Comparison of ENCODE assay signal across 16 cellular contexts in genomic region chr10:50393784-50394183, GRCh38.
DNase-seq lines count a peak whose midpoint lies in the region; ATAC-seq and TF ChIP-seq lines count a peak whose summit lies in the region.
"Had no signal": no experiment of that assay in that cellular context is flagged by ENCODE, and none has a peak within 500 bp of the region (broad histone marks: within the 10 kb centered on the region; RNA-seq: fewer than 3 reads in every experiment).

No MANE protein-coding gene starts in this region.

- H3F3A ChIP-seq in GM23248 (ENCODE audit: insufficient read depth) = peaks cover 10% of the 10 kb centered on the region; the same call in 1 of the 2 replicates

- peak; percentile 66 for ATAC-seq in SK-N-SH treated with all-trans-retinoic acid at 6 μM for 48 hours
- peak; percentile 33 for ATAC-seq in esophagus mucosa
- ATAC-seq: gastroesophageal sphincter had no signal

- no peaks in the 10 kb centered on the region for H3K79me1 ChIP-seq in trophoblast cell (ENCODE audit: low read length)

- no peak overlapping the region for H3K4me3 ChIP-seq in GM23248
- no peak overlapping the region for H3K4me3 ChIP-seq in trophoblast cell (ENCODE audit: low read depth, low read length)
- H3K4me3 ChIP-seq: BLaER1 treated with 17β-estradiol and CSF1 and Interleukin-3, amounts not matched to agents 10 nM and 100 nM; gastroesophageal sphincter had no signal

- in situ Hi-C loops in GM23248 (cut with MboI) = no loop called here

- H3K27ac ChIP-seq in GM23248 (no peak overlapping the region), trophoblast cell (ENCODE audit: low read depth, low read length) (peak overlapping the region; percentile 9)
- H3K27ac ChIP-seq: BLaER1 treated with 17β-estradiol and CSF1 and Interleukin-3, amounts not matched to agents 10 nM and 100 nM; gastroesophageal sphincter had no signal

- H3K36me3 ChIP-seq in GM23248 (ENCODE audit: low read depth) (no peaks in the 10 kb centered on the region), trophoblast cell (ENCODE audit: control insufficient read depth in 1 of 2, insufficient read depth in 2 of 2, low read length in 2 of 2) (no peaks in the 10 kb centered on the region)
- H3K36me3 ChIP-seq: gastroesophageal sphincter had no signal

- no peak overlapping the region for H3K23ac ChIP-seq in trophoblast cell (ENCODE audit: low read length)

- H3K9ac ChIP-seq in GM23248 = no peak overlapping the region
- H3K9ac ChIP-seq in trophoblast cell (ENCODE audit: low read length) = no peak overlapping the region
- H3K9ac ChIP-seq: BLaER1 treated with 17β-estradiol and CSF1 and Interleukin-3, amounts not matched to agents 10 nM and 100 nM had no signal

- H3K4me2 ChIP-seq in GM23248 (ENCODE audit: unreplicated experiment) = no peak overlapping the region
- no peak overlapping the region for H3K4me2 ChIP-seq in trophoblast cell (ENCODE audit: low read length)

- H4K12ac ChIP-seq in trophoblast cell (ENCODE audit: low read depth, low read length) = no peak overlapping the region

- no peak overlapping the region for H2BK5ac ChIP-seq in trophoblast cell (ENCODE audit: low read depth, low read length, poor library complexity)

- no peak overlapping the region for H3K18ac ChIP-seq in trophoblast cell (ENCODE audit: low read length)

- WGBS in GM23248 (ENCODE audit: low coverage in 1 of 2, low lambda C conversion rate in 2 of 2, missing lambda C conversion rate in 2 of 2), 2 experiments = 64 to 79% methylated on average over 2 of the region's 2 CpGs
- no CpG with 5 or more reads among the region's 2 CpGs for WGBS in trophoblast cell (ENCODE audit: extremely low coverage, insufficient coverage, insufficient read length)

- H4K8ac ChIP-seq in trophoblast cell (ENCODE audit: low read depth, low read length) = no peak overlapping the region

- no peak overlapping the region for H4K91ac ChIP-seq in trophoblast cell (ENCODE audit: low read depth, low read length)

- peaks cover 9% of the 10 kb centered on the region; the same call in 1 of the 2 replicates for H4K20me1 ChIP-seq in GM23248 (ENCODE audit: insufficient read depth)

- no peak overlapping the region for H3K14ac ChIP-seq in trophoblast cell (ENCODE audit: low read length)

- H3K79me2 ChIP-seq in GM23248 (ENCODE audit: insufficient read depth) (peaks cover 86% of the 10 kb centered on the region), trophoblast cell (ENCODE audit: control insufficient read depth, insufficient read depth, low read length, poor library complexity) (no peaks in the 10 kb centered on the region)

- DNase-seq in GM23248 = peak; percentile 53
- DNase-seq in trophoblast cell = peak in 1 of 2 donors; percentile 48
- DNase-seq in mesenteric fat pad (ENCODE audit: low spot score) = no peak
- no peak for DNase-seq in T-helper 1 cell
- no peak for DNase-seq in DMS 273 treated with DMSO at 0.1 percent for 48 hours (lab: John Stamatoyannopoulos, UW)
- no peak for DNase-seq in RPMI8226
- DNase-seq: activated T-cell treated with anti-CD3 and anti-CD28 coated beads, Interleukin-2, amount 50 U/mL, for 48 hours; aorta; islet precursor cell; NCI-H1105; NCI-H345; stimulated activated CD4-positive, alpha-beta T cell treated with anti-CD3 and anti-CD28 coated beads, Interleukin-2, amount 100 ng/mL, for 48 hours had no signal

- no peak overlapping the region for H3K4ac ChIP-seq in trophoblast cell (ENCODE audit: low read depth, low read length)

- H3K9me3 ChIP-seq in GM23248 (ENCODE audit: low read depth) (no peaks in the 10 kb centered on the region), trophoblast cell (ENCODE audit: insufficient read depth, low read depth, low read length) (no peaks in the 10 kb centered on the region)
- H3K9me3 ChIP-seq: BLaER1 treated with 17β-estradiol and CSF1 and Interleukin-3, amounts not matched to agents 10 nM and 100 nM; gastroesophageal sphincter had no signal

- no peak overlapping the region for H2BK12ac ChIP-seq in trophoblast cell (ENCODE audit: low read length)

- H3K9me2 ChIP-seq in GM23248 (ENCODE audit: insufficient read depth) = no peaks in the 10 kb centered on the region

- no peak overlapping the region for H2BK120ac ChIP-seq in trophoblast cell (ENCODE audit: insufficient read depth, low read length, poor library complexity)

- H3K27me3 ChIP-seq in GM23248 (replicated peaks; ENCODE audit: insufficient read depth) = no peaks in the 10 kb centered on the region
- H3K27me3 ChIP-seq in trophoblast cell (ENCODE audit: insufficient read depth, low read length) = no peaks in the 10 kb centered on the region
- H3K27me3 ChIP-seq: BLaER1 treated with 17β-estradiol and CSF1 and Interleukin-3, amounts not matched to agents 10 nM and 100 nM; gastroesophageal sphincter had no signal

- H2AFZ ChIP-seq in GM23248 = no peak overlapping the region
- no peak overlapping the region for H2AFZ ChIP-seq in trophoblast cell (ENCODE audit: insufficient read depth, low read length, poor library complexity)

- H3K4me1 ChIP-seq in GM23248 (ENCODE audit: insufficient read depth) (peaks cover 39% of the 10 kb centered on the region), trophoblast cell (ENCODE audit: control insufficient read depth in 1 of 2, insufficient read depth in 2 of 2, low read length in 2 of 2) (peaks cover 0 to 9% of the 10 kb centered on the region in 2 experiments)

- H2AK5ac ChIP-seq in trophoblast cell (ENCODE audit: low read length) = no peak overlapping the region

TF ChIP-seq in SK-N-SH treated with all-trans-retinoic acid at 6 μM for 48 hours, 23 proteins besides CTCF, POLR2A, EP300 and RAD21:
- TF ChIP-seq TSHZ2 (CRISPR knock-in tag; IDR thresholded peaks at IDR 0.05) (no peak), ZFP3 (CRISPR knock-in tag; IDR thresholded peaks at IDR 0.05) (no peak), ZFP30 (CRISPR knock-in tag; IDR thresholded peaks at IDR 0.05) (no peak), PATZ1 (CRISPR knock-in tag; IDR thresholded peaks at IDR 0.05; ENCODE audit: borderline replicate concordance) (no peak), PPARA (CRISPR knock-in tag; IDR thresholded peaks at IDR 0.05; ENCODE audit: borderline replicate concordance) (no peak), RARB (CRISPR knock-in tag; IDR thresholded peaks at IDR 0.05) (no peak), OSR1 (CRISPR knock-in tag; IDR thresholded peaks at IDR 0.05) (no peak), CSRNP3 (CRISPR knock-in tag; IDR thresholded peaks at IDR 0.05) (no peak), CSDC2 (CRISPR knock-in tag; IDR thresholded peaks at IDR 0.05) (no peak), TOX (CRISPR knock-in tag; IDR thresholded peaks at IDR 0.05; ENCODE audit: borderline replicate concordance) (no peak), SNAI2 (CRISPR knock-in tag; IDR thresholded peaks at IDR 0.05) (no peak), ZNF565 (CRISPR knock-in tag; conservative IDR thresholded peaks at IDR 0.05; ENCODE audit: low read depth) (no peak)
TF ChIP-seq in SK-N-SH treated with all-trans-retinoic acid at 6 μM for 48 hours: peak in this region for 0.
